21 cellular contexts compared by ENCODE assay signal in the genomic region with DNA sequence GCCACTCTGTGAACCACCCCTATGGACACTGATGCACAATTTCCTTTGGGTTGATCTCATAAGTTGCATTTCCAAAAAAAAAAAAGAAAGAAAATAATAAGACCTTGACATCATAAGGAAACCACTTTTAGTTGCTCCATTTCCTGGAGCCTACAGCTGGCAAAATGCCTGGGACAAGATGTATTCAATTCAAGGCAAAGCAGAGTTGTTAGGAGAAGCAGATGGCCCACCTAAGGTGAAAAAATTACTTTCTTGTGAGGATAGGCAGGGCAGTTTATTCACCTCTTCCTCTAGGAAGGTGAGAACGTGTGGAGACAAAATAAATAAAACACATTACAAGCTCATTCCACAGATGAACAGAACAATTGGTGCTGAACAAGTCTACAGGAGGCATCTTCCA. TPM values are rescaled to one million over a fixed set of nuclear protein-coding genes. Genes with fewer than 3 reads are reported as not detected.
DNase-seq lines count a peak whose midpoint lies in the region; ATAC-seq and TF ChIP-seq lines count a peak whose summit lies in the region.
"Had no signal": no experiment of that assay in that cellular context is flagged by ENCODE, and none has a peak within 500 bp of the region (broad histone marks: within the 10 kb centered on the region; RNA-seq: fewer than 3 reads in every experiment).

No MANE protein-coding gene starts in this region.

- BruUV-seq in A673 (replicated peaks; lab: Mats Ljungman, UMichigan), result no TSS peak

- DNase-seq in A673 (ENCODE audit: low spot score) (peak; percentile 82), GF-D8 (lab: John Stamatoyannopoulos, UW) (peak; percentile 83), adipocyte (ENCODE audit: low read depth) (peak; percentile 46), fibroblast of the aortic adventitia (ENCODE audit: low read depth) (peak; percentile 48), NCI-H2107 treated with DMSO at 0.1 percent for 48 hours (lab: John Stamatoyannopoulos, UW; ENCODE audit: unreplicated experiment) (no peak), NCI-H526 treated with DMSO at 0.1 percent for 48 hours (lab: John Stamatoyannopoulos, UW) (no peak), NCI-H1105 (lab: John Stamatoyannopoulos, UW) (no peak)
- DNase-seq: activated effector memory CD4-positive, alpha-beta T cell treated with Interleukin-2 at 50 U/mL for 16 hours; amniotic stem cell; CD8-positive, alpha-beta memory T cell; glutamatergic neuron; GOT3; NCI-H774; nucleus accumbens; right cardiac atrium; SK-N-SH; stimulated activated naive CD8-positive, alpha-beta T cell treated with anti-CD3 and anti-CD28 coated beads, Interleukin-15, Interleukin-2, amounts not matched to agents 100 U/mL and 50 U/mL, for 24 hours had no signal

- H3K4me1 ChIP-seq in A673 (ENCODE audit: insufficient read depth, low read length, poor library complexity, severe bottlenecking) (peaks cover 47% of the 10 kb centered on the region), adipocyte (ENCODE audit: control insufficient read depth, insufficient read depth, low read length) (peaks cover 27% of the 10 kb centered on the region)

- H3K36me3 ChIP-seq in A673 (ENCODE audit: insufficient read depth, low read length, poor library complexity, severe bottlenecking), result no peaks in the 10 kb centered on the region
- H3K36me3 ChIP-seq in adipocyte (ENCODE audit: control insufficient read depth, insufficient read depth, low read length, severe bottlenecking), result no peaks in the 10 kb centered on the region

- H3K4me3 ChIP-seq in A673 (ENCODE audit: low read depth, low read length, poor library complexity, severe bottlenecking) (no peak overlapping the region), adipocyte (ENCODE audit: low read length) (no peak overlapping the region), fibroblast of the aortic adventitia (ENCODE audit: low read depth, low read length) (no peak overlapping the region)

- peak overlapping the region; percentile 63 for H3K27ac ChIP-seq in A673 (ENCODE audit: low read depth, low read length, poor library complexity, severe bottlenecking)
- H3K27ac ChIP-seq: HL-60 had no signal

- H3K9ac ChIP-seq in adipocyte (ENCODE audit: low read length), result no peak overlapping the region
- H3K9ac ChIP-seq: SK-N-SH had no signal

- no peak for TF ChIP-seq CTCF in A673 (conservative IDR thresholded peaks at IDR 0.05; ENCODE audit: low read depth, low read length)
- no peak for TF ChIP-seq CTCF in fibroblast of the aortic adventitia (IDR thresholded peaks at IDR 0.05; ENCODE audit: insufficient read depth, low read length)

- POLR2A ChIA-PET in A673 (lab: Charles Lee; ENCODE audit: low non-redundant PET), result no interaction called here

- intact Hi-C loops in A673 (cut with micrococcal nuclease; ENCODE audit: unreplicated experiment), result loop anchor here (5.0 to 10.0 kb wide), 2 partner anchors 41 to 128 kb away; a partner anchor contains a TSS

- ATAC-seq in HG03565 (IDR thresholded peaks at IDR 0.05; ENCODE audit: unreplicated experiment), result no peak
- ATAC-seq: Panc1; right cardiac atrium; stimulated activated naive CD8-positive, alpha-beta T cell treated with anti-CD3 and anti-CD28 coated beads, Interleukin-15, Interleukin-2, amounts not matched to agents 100 U/mL and 50 U/mL, for 24 hours had no signal

- no peaks in the 10 kb centered on the region for H3K9me3 ChIP-seq in A673 (ENCODE audit: low read depth, low read length, poor library complexity, severe bottlenecking)
- H3K9me3 ChIP-seq in adipocyte (ENCODE audit: control insufficient read depth, low read length), result no peaks in the 10 kb centered on the region
- H3K9me3 ChIP-seq: SK-N-SH had no signal

- CTCF ChIA-PET in A673 (lab: Charles Lee), result interaction anchor here (0.8 kb wide), 1 partner anchor 399 kb away, joined by 4 read pairs; no protein-coding TSS in a partner anchor

- no peaks in the 10 kb centered on the region for H3K27me3 ChIP-seq in A673 (replicated peaks; ENCODE audit: insufficient read depth, low read depth, low read length, poor library complexity)
- no peaks in the 10 kb centered on the region for H3K27me3 ChIP-seq in adipocyte (replicated peaks; ENCODE audit: control insufficient read depth, insufficient read depth, low read length)

RNA-seq across cellular contexts. Expression of a gene that starts 14.1 kb away (rescaled TPM):
- total RNA-seq in A673 (2021) (0.09 TPM in 1 of 2 replicates, not detected in the other), fibroblast of the aortic adventitia (ENCODE audit: low replicate concordance) (0.49 and 0.99 TPM in 2 replicates)
- total RNA-seq: CD8-positive, alpha-beta memory T cell; Daoy had no signal

RNA-seq across cellular contexts. Expression of a gene that starts 42.3 kb away (rescaled TPM):
- total RNA-seq in A673 (2021), result 56.5 and 64.3 TPM in 2 replicates
- 14.0 and 21.4 TPM in 2 replicates for total RNA-seq in fibroblast of the aortic adventitia (ENCODE audit: low replicate concordance)

Comparison
In these comparisons a context has a peak if more than half of its experiments do, and no peak if none do; other contexts are left out.
1. DNase-seq: peak in A673 (single experiment), GF-D8 (single experiment), adipocyte (single experiment) and fibroblast of the aortic adventitia (single experiment); none in NCI-H2107 treated with DMSO at 0.1 percent for 48 hours (single experiment), NCI-H526 treated with DMSO at 0.1 percent for 48 hours (single experiment) and NCI-H1105 (single experiment).